In the genomic region with DNA sequence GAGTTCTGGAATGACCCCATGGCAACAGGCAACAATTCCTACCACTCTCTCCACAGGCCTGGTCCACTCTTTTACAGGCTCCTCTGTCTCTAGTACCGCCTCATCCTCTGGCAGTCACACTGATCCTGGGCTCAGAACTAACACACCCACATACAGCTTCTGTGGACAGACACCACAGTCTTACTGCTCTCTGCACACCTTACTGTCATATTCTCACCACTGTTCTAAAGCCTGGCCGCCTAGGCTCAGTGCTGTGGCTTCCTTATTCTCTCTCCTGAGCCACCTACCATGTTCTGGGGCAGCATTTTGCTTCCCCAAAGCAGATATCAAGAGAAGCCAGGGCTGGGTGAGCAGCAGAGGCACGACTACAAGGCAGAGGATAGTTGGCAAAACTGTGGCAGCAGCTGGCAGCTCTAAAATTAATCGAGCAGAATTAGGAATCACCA, we compare ENCODE assay signal across 13 cellular contexts. TPM values are rescaled to one million over a fixed set of nuclear protein-coding genes. Genes with fewer than 3 reads are reported as not detected.
DNase-seq lines count a peak whose midpoint lies in the region; ATAC-seq and TF ChIP-seq lines count a peak whose summit lies in the region.
"Had no signal": no experiment of that assay in that cellular context is flagged by ENCODE, and none has a peak within 500 bp of the region (broad histone marks: within the 10 kb centered on the region; RNA-seq: fewer than 3 reads in every experiment).

No MANE protein-coding gene starts in this region.

- peaks cover 2% of the 10 kb centered on the region for H3K4me1 Mint-ChIP-seq in mesothelial cell of epicardium

- H3K36me3 Mint-ChIP-seq in mesothelial cell of epicardium = peaks cover 5% of the 10 kb centered on the region

- POLR2A ChIA-PET in HEK293T (lab: Yijun Ruan, JAX) = no interaction called here

- CTCF ChIA-PET in HEK293T (lab: Yijun Ruan, JAX) = interaction anchor here (0.8 kb wide), 1 partner anchor 9 kb away, joined by 3 read pairs; no protein-coding TSS in a partner anchor

- H3K4me3 Mint-ChIP-seq in mesothelial cell of epicardium = no peak overlapping the region

- H3K27ac Mint-ChIP-seq in mesothelial cell of epicardium = no peak overlapping the region

- ATAC-seq in GM18868 (IDR thresholded peaks at IDR 0.05; ENCODE audit: unreplicated experiment) (peak; percentile 60), HG02759 (IDR thresholded peaks at IDR 0.05; ENCODE audit: unreplicated experiment) (peak; percentile 54)
- ATAC-seq: foreskin keratinocyte, left lung had no signal

- no peaks in the 10 kb centered on the region for H3K27me3 Mint-ChIP-seq in mesothelial cell of epicardium (ENCODE audit: low read depth)

- peak; percentile 58 for DNase-seq in cerebellar cortex (ENCODE audit: low spot score)
- DNase-seq in occipital lobe (lab: John Stamatoyannopoulos, UW) = peak; percentile 24
- no peak for DNase-seq in HEK293T (ENCODE audit: extremely low spot score)
- no peak for DNase-seq in mesothelial cell of epicardium (ENCODE audit: low spot score in 2 of 2, unreplicated experiment in 2 of 2)
- no peak for DNase-seq in activated CD4-positive, alpha-beta T cell treated with anti-CD3 and anti-CD28 coated beads for 48 hours
- DNase-seq: activated naive CD4-positive, alpha-beta T cell treated with anti-CD3 and anti-CD28 coated beads, Interleukin-2, amount 50 U/mL, for 16 hours; Calu3; cortex of kidney; foreskin keratinocyte; left lung; NCI-H1436 treated with DMSO at 0.1 percent for 48 hours had no signal

- H3K9me3 Mint-ChIP-seq in mesothelial cell of epicardium = no peaks in the 10 kb centered on the region

- no peak for TF ChIP-seq CTCF in mesothelial cell of epicardium (IDR thresholded peaks at IDR 0.05; ENCODE audit: unreplicated experiment)

TF ChIP-seq in HEK293T, 16 proteins besides CTCF, POLR2A, EP300 and RAD21:
- TF ChIP-seq SUZ12 (IDR thresholded peaks at IDR 0.05) (no peak), SP1 (IDR thresholded peaks at IDR 0.05) (no peak), BHLHE40 (IDR thresholded peaks at IDR 0.05; ENCODE audit: borderline replicate concordance) (no peak), TARDBP (IDR thresholded peaks at IDR 0.05) (no peak), CTBP1 (IDR thresholded peaks at IDR 0.05; ENCODE audit: borderline replicate concordance) (no peak), FOXM1 (IDR thresholded peaks at IDR 0.05; ENCODE audit: borderline replicate concordance) (no peak), FOXK2 (IDR thresholded peaks at IDR 0.05) (no peak), FOXA1 (IDR thresholded peaks at IDR 0.05) (no peak), L3MBTL2 (conservative IDR thresholded peaks at IDR 0.05) (no peak), ARNT (IDR thresholded peaks at IDR 0.05) (no peak), LEF1 (IDR thresholded peaks at IDR 0.05; ENCODE audit: borderline replicate concordance) (no peak)
- TF ChIP-seq, protein P1, sequence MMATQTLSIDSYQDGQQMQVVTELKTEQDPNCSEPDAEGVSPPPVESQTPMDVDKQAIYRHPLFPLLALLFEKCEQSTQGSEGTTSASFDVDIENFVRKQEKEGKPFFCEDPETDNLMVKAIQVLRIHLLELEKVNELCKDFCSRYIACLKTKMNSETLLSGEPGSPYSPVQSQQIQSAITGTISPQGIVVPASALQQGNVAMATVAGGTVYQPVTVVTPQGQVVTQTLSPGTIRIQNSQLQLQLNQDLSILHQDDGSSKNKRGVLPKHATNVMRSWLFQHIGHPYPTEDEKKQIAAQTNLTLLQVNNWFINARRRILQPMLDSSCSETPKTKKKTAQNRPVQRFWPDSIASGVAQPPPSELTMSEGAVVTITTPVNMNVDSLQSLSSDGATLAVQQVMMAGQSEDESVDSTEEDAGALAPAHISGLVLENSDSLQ (IDR thresholded peaks at IDR 0.05) = no peak

RNA-seq across cellular contexts. Expression of a gene that starts 14.8 kb away (rescaled TPM):
- total RNA-seq in occipital lobe = 113 TPM
- total RNA-seq in mesothelial cell of epicardium = 32.4 to 35.4 TPM (median 34.7 TPM) in 3 replicates

RNA-seq across cellular contexts. Expression of a gene that starts 46.1 kb away (rescaled TPM):
- total RNA-seq in occipital lobe (33.8 TPM), mesothelial cell of epicardium (45.6 to 51.3 TPM (median 47.3 TPM) in 3 replicates)

Comparison
In these comparisons a context has a peak if more than half of its experiments do, and no peak if none do; other contexts are left out.
1. DNase-seq: peak in cerebellar cortex (single experiment) and occipital lobe (single experiment); none in HEK293T (single experiment), mesothelial cell of epicardium (0 of 2) and activated CD4-positive, alpha-beta T cell treated with anti-CD3 and anti-CD28 coated beads for 48 hours (single experiment).